Comparison of ENCODE assay signal across 1 cellular context in genomic region chr14:24394275-24394674, GRCh38.
TF ChIP-seq lines count a peak whose summit lies in the region.

No MANE protein-coding gene starts in this region.

TF ChIP-seq in HCT116, 20 proteins besides CTCF, POLR2A, EP300 and RAD21:
- no peak for TF ChIP-seq CBX3 (IDR thresholded peaks at IDR 0.05; ENCODE audit: low read depth)
- TF ChIP-seq EZH2 (IDR thresholded peaks at IDR 0.05): no peak
- no peak for TF ChIP-seq SRF (IDR thresholded peaks at IDR 0.05; ENCODE audit: low read depth)
- TF ChIP-seq POLR2AphosphoS5 (IDR thresholded peaks at IDR 0.05; ENCODE audit: low read depth, low read length): no peak
- TF ChIP-seq EZH2phosphoT487 (IDR thresholded peaks at IDR 0.05; ENCODE audit: borderline replicate concordance): no peak
- no peak for TF ChIP-seq SP1 (IDR thresholded peaks at IDR 0.05; ENCODE audit: low read depth)
- no peak for TF ChIP-seq MAX (IDR thresholded peaks at IDR 0.05)
- no peak for TF ChIP-seq ZBTB33 (IDR thresholded peaks at IDR 0.05; ENCODE audit: extremely low read depth, insufficient replicate concordance, low read length)
- no peak for TF ChIP-seq SIN3A (IDR thresholded peaks at IDR 0.05; ENCODE audit: low read depth)
- TF ChIP-seq EGR1 (IDR thresholded peaks at IDR 0.05; ENCODE audit: low read depth): no peak
- no peak for TF ChIP-seq ELF1 (IDR thresholded peaks at IDR 0.05; ENCODE audit: borderline replicate concordance, low read depth)
- TF ChIP-seq REST (IDR thresholded peaks at IDR 0.05; ENCODE audit: low read depth): no peak
- no peak for TF ChIP-seq YY1 (IDR thresholded peaks at IDR 0.05; ENCODE audit: extremely low read depth, insufficient replicate concordance, low read depth, low read length)
